Comparison of ENCODE assay signal across 16 cellular contexts in genomic region chr17:50304781-50305404, GRCh38. TPM values are rescaled to one million over a fixed set of nuclear protein-coding genes. Genes with fewer than 3 reads are reported as not detected.
A peak's percentile ranks its signal among the peaks of the same experiment; 100 is the strongest.
DNase-seq lines count a peak whose midpoint lies in the region; FAIRE-seq and TF ChIP-seq lines count a peak whose summit lies in the region.
"Had no signal": no experiment of that assay in that cellular context is flagged by ENCODE, and none has a peak within 500 bp of the region (broad histone marks: within the 10 kb centered on the region; RNA-seq: fewer than 3 reads in every experiment).

No MANE protein-coding gene starts in this region.

- no peak overlapping the region for H3K4me3 Mint-ChIP-seq in mesothelial cell of epicardium
- H3K4me3 Mint-ChIP-seq: CD4-positive, alpha-beta T cell; dendritic cell treated with granulocyte-macrophage colony-stimulating factor and Interleukin-4, amounts not matched to agents 40 ng/mL and 50 ng/mL, for 4 days had no signal

- peak overlapping the region; percentile 58 for H2AFZ ChIP-seq in ACC112 (ENCODE audit: low read length, unreplicated experiment)

- H3K27me3 Mint-ChIP-seq in mesothelial cell of epicardium (ENCODE audit: low read depth) = no peaks in the 10 kb centered on the region

- H3K36me3 ChIP-seq in ACC112 (ENCODE audit: insufficient read depth, low read length) = no peaks in the 10 kb centered on the region
- no peaks in the 10 kb centered on the region for H3K36me3 ChIP-seq in HEK293 (ENCODE audit: control insufficient read depth in 2 of 2, insufficient read depth in 1 of 2, low read length in 2 of 2)
- no peaks in the 10 kb centered on the region for H3K36me3 ChIP-seq in bronchial epithelial cell (ENCODE audit: control insufficient read depth, insufficient read depth, low read length)
- H3K36me3 ChIP-seq: heart right ventricle, right lobe of liver had no signal

- H3K4me1 Mint-ChIP-seq in mesothelial cell of epicardium = peaks cover 8% of the 10 kb centered on the region

- no peaks in the 10 kb centered on the region for H3K9me3 Mint-ChIP-seq in mesothelial cell of epicardium
- H3K9me3 Mint-ChIP-seq: CD4-positive, alpha-beta T cell; dendritic cell treated with granulocyte-macrophage colony-stimulating factor and Interleukin-4, amounts not matched to agents 40 ng/mL and 50 ng/mL, for 4 days had no signal

- H3K4me3 ChIP-seq in ACC112 (ENCODE audit: low read depth, low read length) = no peak overlapping the region
- H3K4me3 ChIP-seq in HEK293 (ENCODE audit: low read depth, low read length) = no peak overlapping the region
- H3K4me3 ChIP-seq in bronchial epithelial cell (ENCODE audit: low read depth, low read length) = no peak overlapping the region
- H3K4me3 ChIP-seq: heart right ventricle, right lobe of liver had no signal

- H3K27ac Mint-ChIP-seq in mesothelial cell of epicardium = peak overlapping the region; percentile 54
- H3K27ac Mint-ChIP-seq: CD4-positive, alpha-beta T cell; dendritic cell treated with granulocyte-macrophage colony-stimulating factor and Interleukin-4, amounts not matched to agents 40 ng/mL and 50 ng/mL, for 4 days had no signal

- TF ChIP-seq CTCF in HEK293 (tag by site-specific recombination; IDR thresholded peaks at IDR 0.05) (no peak), bronchial epithelial cell (IDR thresholded peaks at IDR 0.05; ENCODE audit: insufficient read depth, low read length, severe bottlenecking) (no peak), mesothelial cell of epicardium (IDR thresholded peaks at IDR 0.05; ENCODE audit: unreplicated experiment) (no peak)

- H3K27me3 ChIP-seq in ACC112 (ENCODE audit: insufficient read depth, low read length) (no peaks in the 10 kb centered on the region), bronchial epithelial cell (ENCODE audit: control insufficient read depth, insufficient read depth, low read length) (no peaks in the 10 kb centered on the region)
- H3K27me3 ChIP-seq: right lobe of liver had no signal

- CTCF ChIA-PET in HEK293 (lab: Yijun Ruan, JAX) = interaction anchor here (0.9 to 2.6 kb wide), 3 partner anchors 8 to 143 kb away, joined by 3 to 21 read pairs (median 6); no protein-coding TSS in a partner anchor

- no peaks in the 10 kb centered on the region for H3K36me3 Mint-ChIP-seq in mesothelial cell of epicardium

- H3K4me1 ChIP-seq in ACC112 (ENCODE audit: control insufficient read depth, insufficient read depth, low read length, unreplicated experiment) (peaks cover 12% of the 10 kb centered on the region), HEK293 (ENCODE audit: control insufficient read depth, insufficient read depth, low read length) (no peaks in the 10 kb centered on the region)
- H3K4me1 ChIP-seq: right lobe of liver had no signal

- POLR2A ChIA-PET in HEK293 (lab: Yijun Ruan, JAX) = no interaction called here

- no peak overlapping the region for H3K27ac ChIP-seq in ACC112 (ENCODE audit: low read depth, low read length)
- no peak overlapping the region for H3K27ac ChIP-seq in HEK293 (ENCODE audit: extremely low read depth, low read depth, low read length)
- H3K27ac ChIP-seq: heart right ventricle, KMS-11, right lobe of liver, VCaP had no signal

- DNase-seq in bronchial epithelial cell (ENCODE audit: low read depth) (no peak), mesothelial cell of epicardium (ENCODE audit: low spot score in 2 of 2, unreplicated experiment in 2 of 2) (no peak), SHP77 (lab: John Stamatoyannopoulos, UW) (no peak), DMS79 (lab: John Stamatoyannopoulos, UW) (no peak), MV-4-11 (lab: John Stamatoyannopoulos, UW) (no peak)
- DNase-seq in activated CD8-positive, alpha-beta memory T cell treated with anti-CD3 and anti-CD28 coated beads for 24 hours = no peak
- DNase-seq: CD4-positive, alpha-beta T cell; heart right ventricle; right lobe of liver; trophoblast cell had no signal

- no peaks in the 10 kb centered on the region for H3K79me2 ChIP-seq in ACC112 (ENCODE audit: control insufficient read depth, insufficient read depth, low read length, unreplicated experiment)

- no peaks in the 10 kb centered on the region for H3K9me3 ChIP-seq in HEK293 (ENCODE audit: control insufficient read depth, insufficient read depth, low read depth, low read length)
- H3K9me3 ChIP-seq: heart right ventricle, right lobe of liver had no signal

- FAIRE-seq in bronchial epithelial cell (lab: Jason Lieb, UNC) = peak; percentile 36

TF ChIP-seq in HEK293, 187 proteins besides CTCF, POLR2A, EP300 and RAD21:
- TF ChIP-seq ZSCAN30 (tag by site-specific recombination; IDR thresholded peaks at IDR 0.05) (no peak), ZIC2 (tag by site-specific recombination; IDR thresholded peaks at IDR 0.05) (peak; percentile 37; the same call in 1 of the 2 replicates), ZFHX2 (tag by site-specific recombination; conservative IDR thresholded peaks at IDR 0.05) (peak; percentile 79), ZNF155 (tag by site-specific recombination; IDR thresholded peaks at IDR 0.05) (no peak), EGR2 (tag by site-specific recombination; IDR thresholded peaks at IDR 0.05; ENCODE audit: low read depth) (peak; percentile 40; the same call in 1 of the 2 replicates)

RNA-seq across cellular contexts. Expression of gene TMEM92, which starts 30.6 kb away (rescaled TPM):
- total RNA-seq in bronchial epithelial cell (0.26 and 0.64 TPM in 2 replicates), mesothelial cell of epicardium (2.7 to 3.9 TPM (median 3.6 TPM) in 3 replicates)
- total RNA-seq: CD4-positive, alpha-beta T cell; heart right ventricle; mesenteric fat pad had no signal

RNA-seq across cellular contexts. Expression of gene XYLT2, which starts 41.0 kb away (rescaled TPM):
- 19.5 and 26.6 TPM in 2 replicates for total RNA-seq in bronchial epithelial cell
- 32.3 to 35.3 TPM (median 33.3 TPM) in 3 replicates for total RNA-seq in mesothelial cell of epicardium
